10 cellular contexts compared by ENCODE assay signal in genomic region chr4:5029447-5029846, GRCh38. TPM values are rescaled to one million over a fixed set of nuclear protein-coding genes. Genes with fewer than 3 reads are reported as not detected.
"Had no signal": no experiment of that assay in that cellular context is flagged by ENCODE, and none has a peak within 500 bp of the region (broad histone marks: within the 10 kb centered on the region; RNA-seq: fewer than 3 reads in every experiment).

No MANE protein-coding gene starts in this region.

- DNase-seq: GM23248, GOT3, H7, HFFc6, KBM-7 had no signal

- H3K36me3 ChIP-seq: HAP-1 had no signal

- H3K4me1 ChIP-seq: HAP-1 had no signal

- H3K9me3 ChIP-seq: HAP-1 had no signal

- H3K4me3 ChIP-seq: GM23248, HAP-1 had no signal

- ATAC-seq: HCT116, HepG2 had no signal

- H3K27ac ChIP-seq: GM23248, HL-60 had no signal

RNA-seq across cellular contexts. Expression of gene CYTL1, which starts 10.2 kb away (rescaled TPM):
- total RNA-seq: GM23248, HepG2, HFFc6 had no signal
- polyA plus RNA-seq: HepG2, IgD-negative memory B cell had no signal

RNA-seq across cellular contexts. Expression of gene STK32B, which starts 21.8 kb away (rescaled TPM):
- total RNA-seq: HepG2 had no signal
- polyA plus RNA-seq: HepG2, IgD-negative memory B cell had no signal
